Comparison of ENCODE assay signal across 22 cellular contexts in genomic region chr15:71678191-71678590, GRCh38.
A peak's percentile ranks its signal among the peaks of the same experiment; 100 is the strongest.
DNase-seq lines count a peak whose midpoint lies in the region; ATAC-seq and TF ChIP-seq lines count a peak whose summit lies in the region.
"Had no signal": no experiment of that assay in that cellular context is flagged by ENCODE, and none has a peak within 500 bp of the region (broad histone marks: within the 10 kb centered on the region; RNA-seq: fewer than 3 reads in every experiment).

No MANE protein-coding gene starts in this region.

- H3K27ac Mint-ChIP-seq in Caco-2 (ENCODE audit: unreplicated experiment) (peak overlapping the region; percentile 77), nephron (peak overlapping the region; percentile 43 to 83 (median 83))
- H3K27ac Mint-ChIP-seq: activated naive CD8-positive, alpha-beta T cell treated with anti-CD3 and anti-CD28 coated beads, Interleukin-2, amount 10 ng/mL, durations not matched to agents 7 days and 5 days; GM23338 had no signal

- in situ Hi-C loops in GM23248 (cut with MboI): no loop called here

- TF ChIP-seq CTCF in Caco-2 (IDR thresholded peaks at IDR 0.05; ENCODE audit: insufficient read depth in 1 of 2, low read depth in 1 of 2, low read length in 1 of 2, severe bottlenecking in 1 of 2, unreplicated experiment in 1 of 2): no peak
- TF ChIP-seq CTCF in nephron (IDR thresholded peaks at IDR 0.05; ENCODE audit: unreplicated experiment in 3 of 3): no peak
- TF ChIP-seq CTCF in ovary (IDR thresholded peaks at IDR 0.05): no peak

- no peak overlapping the region for H2AFZ ChIP-seq in GM23248

- H3K9ac ChIP-seq in GM23248: no peak overlapping the region
- H3K9ac ChIP-seq in adipocyte (ENCODE audit: low read length): no peak overlapping the region

- no peak overlapping the region for H3K27ac ChIP-seq in GM23248
- no peak overlapping the region for H3K27ac ChIP-seq in ovary
- H3K27ac ChIP-seq: lower lobe of right lung, upper lobe of right lung had no signal

- H3K36me3 Mint-ChIP-seq in Caco-2 (ENCODE audit: insufficient read depth, unreplicated experiment) (peaks cover 4% of the 10 kb centered on the region), nephron (ENCODE audit: low read depth) (no peaks in the 10 kb centered on the region)
- H3K36me3 Mint-ChIP-seq: activated naive CD8-positive, alpha-beta T cell treated with anti-CD3 and anti-CD28 coated beads, Interleukin-2, amount 10 ng/mL, durations not matched to agents 7 days and 5 days had no signal

- H3K4me1 Mint-ChIP-seq in Caco-2 (ENCODE audit: low read depth, unreplicated experiment) (peaks cover 43% of the 10 kb centered on the region), nephron (peaks cover 62% of the 10 kb centered on the region)

- H3K9me3 ChIP-seq in Caco-2 (no peaks in the 10 kb centered on the region), GM23248 (ENCODE audit: low read depth) (no peaks in the 10 kb centered on the region), adipocyte (ENCODE audit: control insufficient read depth, low read length) (no peaks in the 10 kb centered on the region), ovary (no peaks in the 10 kb centered on the region)
- H3K9me3 ChIP-seq: esophagus muscularis mucosa, lower lobe of right lung, upper lobe of right lung had no signal

- BruUV-seq in Caco-2 (replicated peaks; lab: Mats Ljungman, UMichigan): no TSS peak

- H3K36me3 ChIP-seq in Caco-2 (ENCODE audit: control insufficient read depth, insufficient read depth, low read length) (no peaks in the 10 kb centered on the region), GM23248 (ENCODE audit: low read depth) (no peaks in the 10 kb centered on the region), adipocyte (ENCODE audit: control insufficient read depth, insufficient read depth, low read length, severe bottlenecking) (no peaks in the 10 kb centered on the region), ovary (no peaks in the 10 kb centered on the region)
- H3K36me3 ChIP-seq: esophagus muscularis mucosa, lower lobe of right lung, upper lobe of right lung had no signal

- ATAC-seq in GM21515 (IDR thresholded peaks at IDR 0.05; ENCODE audit: unreplicated experiment): no peak
- ATAC-seq: GM23338; K562; lower lobe of right lung; stimulated activated naive CD8-positive, alpha-beta T cell treated with anti-CD3 and anti-CD28 coated beads, Interleukin-15, amount 100 ng/mL, for 72 hours; upper lobe of right lung had no signal

- H3K4me3 Mint-ChIP-seq in Caco-2 (ENCODE audit: unreplicated experiment) (no peak overlapping the region), nephron (peak overlapping the region in 2 of 3 experiments; percentile 22 to 47)
- H3K4me3 Mint-ChIP-seq: activated naive CD8-positive, alpha-beta T cell treated with anti-CD3 and anti-CD28 coated beads, Interleukin-2, amount 10 ng/mL, durations not matched to agents 7 days and 5 days; activated T-helper 1 cell treated with anti-CD3 and anti-CD28 coated beads, Interleukin-12 subunit alpha, Interleukin-12 subunit beta, Interleukin-2, Interleukin-4 antibody, amounts not matched to agents 30 ng/mL and 10 ng/mL and 1 ng/mL, durations not matched to agents 14 hours and 24 hours and 36 hours; GM23338 had no signal

- DNase-seq in Caco-2: no peak
- DNase-seq in GM23248: peak; percentile 33
- DNase-seq in adipocyte (ENCODE audit: low read depth): peak; percentile 14
- DNase-seq in effector CD8-positive, alpha-beta T cell (lab: John Stamatoyannopoulos, UW): no peak
- no peak for DNase-seq in ovary
- DNase-seq in stimulated activated CD4-positive, alpha-beta T cell treated with anti-CD3 and anti-CD28 coated beads, Interleukin-15, amount 100 ng/mL, for 24 hours: no peak
- DNase-seq: activated naive CD8-positive, alpha-beta T cell treated with anti-CD3 and anti-CD28 coated beads, Interleukin-2, amount 10 ng/mL, durations not matched to agents 7 days and 5 days; AML-193; effector CD4-positive, alpha-beta T cell; glutamatergic neuron; lower lobe of right lung; NCI-H524 treated with DMSO at 0.1 percent for 48 hours; OCI-M1; stimulated activated naive CD8-positive, alpha-beta T cell treated with anti-CD3 and anti-CD28 coated beads, Interleukin-15, amount 100 ng/mL, for 72 hours; T-helper 9 cell; upper lobe of right lung had no signal

- no peaks in the 10 kb centered on the region for H3K9me2 ChIP-seq in GM23248 (ENCODE audit: insufficient read depth)

- no peak overlapping the region for H3K4me3 ChIP-seq in Caco-2 (ENCODE audit: low read depth, low read length)
- H3K4me3 ChIP-seq in GM23248: no peak overlapping the region
- H3K4me3 ChIP-seq in adipocyte (ENCODE audit: low read length): no peak overlapping the region
- no peak overlapping the region for H3K4me3 ChIP-seq in ovary
- H3K4me3 ChIP-seq: esophagus muscularis mucosa, GM23338, K562, lower lobe of right lung, upper lobe of right lung had no signal

- CTCF ChIA-PET in Caco-2 (lab: Charles Lee): no interaction called here

- WGBS in GM23248 (ENCODE audit: low coverage in 1 of 2, low lambda C conversion rate in 2 of 2, missing lambda C conversion rate in 2 of 2), 2 experiments: 12 to 26% methylated on average over 2 of the region's 2 CpGs
- 28 to 51% (median 48%) methylated on average over 2 of the region's 2 CpGs for WGBS in ovary, 3 donors

- peaks cover 18% of the 10 kb centered on the region; the same call in 1 of the 2 replicates for H3F3A ChIP-seq in GM23248 (ENCODE audit: insufficient read depth)

- peaks cover 47% of the 10 kb centered on the region for H3K4me1 ChIP-seq in Caco-2
- H3K4me1 ChIP-seq in GM23248 (ENCODE audit: insufficient read depth): peaks cover 24% of the 10 kb centered on the region
- peaks cover 3% of the 10 kb centered on the region for H3K4me1 ChIP-seq in adipocyte (ENCODE audit: control insufficient read depth, insufficient read depth, low read length)
- peaks cover 2% of the 10 kb centered on the region for H3K4me1 ChIP-seq in ovary (ENCODE audit: insufficient read depth)

- POLR2A ChIA-PET in Caco-2 (lab: Charles Lee): no interaction called here

- no peak overlapping the region for H3K4me2 ChIP-seq in GM23248 (ENCODE audit: unreplicated experiment)

- H3K27me3 Mint-ChIP-seq in Caco-2 (ENCODE audit: insufficient read depth, unreplicated experiment): no peaks in the 10 kb centered on the region
- no peaks in the 10 kb centered on the region for H3K27me3 Mint-ChIP-seq in nephron (ENCODE audit: low read depth)

- peaks cover 3% of the 10 kb centered on the region; the same call in 1 of the 2 replicates for H4K20me1 ChIP-seq in GM23248 (ENCODE audit: insufficient read depth)

- no peak for TF ChIP-seq POLR2A in ovary (IDR thresholded peaks at IDR 0.05)

- no peaks in the 10 kb centered on the region for H3K79me2 ChIP-seq in GM23248 (ENCODE audit: insufficient read depth)

- no peak for TF ChIP-seq EP300 in ovary (IDR thresholded peaks at IDR 0.05)

- intact Hi-C loops in Caco-2 (cut with micrococcal nuclease; ENCODE audit: unreplicated experiment) (no loop called here), ovary (cut with DNase I) (no loop called here)

- no peaks in the 10 kb centered on the region for H3K27me3 ChIP-seq in Caco-2 (replicated peaks; ENCODE audit: control insufficient read depth, insufficient read depth, low read length)
- H3K27me3 ChIP-seq in GM23248 (replicated peaks; ENCODE audit: insufficient read depth): no peaks in the 10 kb centered on the region
- no peaks in the 10 kb centered on the region for H3K27me3 ChIP-seq in adipocyte (replicated peaks; ENCODE audit: control insufficient read depth, insufficient read depth, low read length)
- no peaks in the 10 kb centered on the region for H3K27me3 ChIP-seq in ovary
- H3K27me3 ChIP-seq: esophagus muscularis mucosa, upper lobe of right lung had no signal

- no peaks in the 10 kb centered on the region for H3K9me3 Mint-ChIP-seq in Caco-2 (ENCODE audit: unreplicated experiment)
- H3K9me3 Mint-ChIP-seq in nephron: no peaks in the 10 kb centered on the region
- H3K9me3 Mint-ChIP-seq: activated naive CD8-positive, alpha-beta T cell treated with anti-CD3 and anti-CD28 coated beads, Interleukin-2, amount 10 ng/mL, durations not matched to agents 7 days and 5 days; activated T-helper 1 cell treated with anti-CD3 and anti-CD28 coated beads, Interleukin-12 subunit alpha, Interleukin-12 subunit beta, Interleukin-2, Interleukin-4 antibody, amounts not matched to agents 30 ng/mL and 10 ng/mL and 1 ng/mL, durations not matched to agents 14 hours and 24 hours and 36 hours; GM23338; stimulated activated naive CD8-positive, alpha-beta T cell treated with anti-CD3 and anti-CD28 coated beads, Interleukin-15, amount 100 ng/mL, for 72 hours had no signal

Comparison
In these comparisons a context has a peak if more than half of its experiments do, and no peak if none do; other contexts are left out.
1. DNase-seq: peak in GM23248 (single experiment) and adipocyte (single experiment); none in Caco-2 (0 of 2), effector CD8-positive, alpha-beta T cell (single experiment), ovary (0 of 5) and stimulated activated CD4-positive, alpha-beta T cell treated with anti-CD3 and anti-CD28 coated beads, Interleukin-15, amount 100 ng/mL, for 24 hours (single experiment).